ENCODE assay signal across 20 cellular contexts in the genomic region with DNA sequence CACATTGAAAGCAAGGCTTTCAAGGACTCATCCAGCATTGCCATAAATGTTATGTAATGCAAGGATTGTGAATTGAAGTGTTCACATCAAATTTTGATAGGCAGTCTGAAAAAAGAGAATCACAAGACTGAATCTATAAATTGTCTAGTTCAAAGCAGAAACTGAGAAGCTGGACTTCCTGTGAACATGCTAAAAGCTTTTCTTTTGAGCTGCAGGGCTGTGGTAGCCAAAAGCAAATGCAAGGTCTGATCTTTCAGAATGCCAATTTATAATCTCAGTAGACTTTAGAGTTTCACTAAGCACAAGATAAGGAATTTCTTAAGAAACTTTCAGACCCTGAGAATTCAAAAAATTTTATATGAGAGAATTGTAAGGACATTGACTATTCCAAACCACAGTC.
DNase-seq lines count a peak whose midpoint lies in the region; ATAC-seq and TF ChIP-seq lines count a peak whose summit lies in the region.
"Had no signal": no experiment of that assay in that cellular context is flagged by ENCODE, and none has a peak within 500 bp of the region (broad histone marks: within the 10 kb centered on the region; RNA-seq: fewer than 3 reads in every experiment).

No MANE protein-coding gene starts in this region.

- no peaks in the 10 kb centered on the region for H3K27me3 ChIP-seq in right cardiac atrium (ENCODE audit: control insufficient read depth, insufficient read depth)
- H3K27me3 ChIP-seq in SU-DHL-6 (ENCODE audit: low read length): no peaks in the 10 kb centered on the region
- H3K27me3 ChIP-seq: BE2C had no signal

- H3K4me2 ChIP-seq in SU-DHL-6 (ENCODE audit: low read depth, low read length, poor library complexity, severe bottlenecking): no peak overlapping the region

- no peaks in the 10 kb centered on the region for H3K4me1 ChIP-seq in right cardiac atrium (ENCODE audit: control insufficient read depth, insufficient read depth, low read length)
- H3K4me1 ChIP-seq: BE2C, HAP-1 had no signal

- H3K9me3 ChIP-seq in right cardiac atrium (ENCODE audit: control insufficient read depth, low read length) (no peaks in the 10 kb centered on the region), SU-DHL-6 (ENCODE audit: insufficient read depth, low read length) (no peaks in the 10 kb centered on the region)
- H3K9me3 ChIP-seq: BE2C, HAP-1 had no signal

- no peak overlapping the region for H3K9ac ChIP-seq in SU-DHL-6 (ENCODE audit: low read length)
- H3K9ac ChIP-seq: GM23248 had no signal

- DNase-seq in right cardiac atrium (no peak), left cardiac atrium (no peak), retina (peak; percentile 3), amniotic stem cell (lab: John Stamatoyannopoulos, UW) (no peak), DMS53 (lab: John Stamatoyannopoulos, UW) (no peak)
- no peak for DNase-seq in activated T-cell treated with anti-CD3 and anti-CD28 coated beads, Interleukin-2, amount 50 U/mL, for 24 hours
- DNase-seq: 8988T; BE2C; C1 segment of cervical spinal cord; CD4-positive, CD25-positive, alpha-beta regulatory T cell; CD8-positive, alpha-beta memory T cell; COR-L47; DMS 273 treated with DMSO at 0.1 percent for 48 hours; DMS79; GDM1; GM23248; HFFc6; IMR-90 had no signal

- no peak overlapping the region for H3K4me3 Mint-ChIP-seq in activated T-cell treated with anti-CD3 and anti-CD28 coated beads, Interleukin-2, amount 50 U/mL, for 24 hours
- H3K4me3 Mint-ChIP-seq: CD4-positive, CD25-positive, alpha-beta regulatory T cell; CD8-positive, alpha-beta memory T cell; HFFc6 had no signal

- H3K27ac Mint-ChIP-seq in activated T-cell treated with anti-CD3 and anti-CD28 coated beads, Interleukin-2, amount 50 U/mL, for 24 hours: no peak overlapping the region
- H3K27ac Mint-ChIP-seq: CD4-positive, CD25-positive, alpha-beta regulatory T cell; CD8-positive, alpha-beta memory T cell; HFFc6 had no signal

- no peaks in the 10 kb centered on the region for H3K27me3 Mint-ChIP-seq in activated T-cell treated with anti-CD3 and anti-CD28 coated beads, Interleukin-2, amount 50 U/mL, for 24 hours
- H3K27me3 Mint-ChIP-seq: CD4-positive, CD25-positive, alpha-beta regulatory T cell; CD8-positive, alpha-beta memory T cell had no signal

- ATAC-seq in right cardiac atrium: peak; percentile 26 to 65
- ATAC-seq in left cardiac atrium: no peak

- TF ChIP-seq CTCF in SU-DHL-6 (IDR thresholded peaks at IDR 0.05; ENCODE audit: insufficient read depth, low read length, poor library complexity, severe bottlenecking): no peak

- no peaks in the 10 kb centered on the region for H3K79me2 ChIP-seq in SU-DHL-6 (ENCODE audit: insufficient read depth, low read length)

- H3K4me3 ChIP-seq in right cardiac atrium (ENCODE audit: low read length) (no peak overlapping the region), SU-DHL-6 (ENCODE audit: insufficient read depth, low read length, poor library complexity, severe bottlenecking) (no peak overlapping the region)
- H3K4me3 ChIP-seq: GM23248, HAP-1 had no signal

- H3K27ac ChIP-seq in right cardiac atrium (ENCODE audit: low read length) (no peak overlapping the region), SU-DHL-6 (ENCODE audit: low read depth, low read length) (no peak overlapping the region)
- H3K27ac ChIP-seq: GM23248 had no signal

- no peaks in the 10 kb centered on the region for H3K9me2 ChIP-seq in SU-DHL-6 (replicated peaks; ENCODE audit: insufficient read depth, low read length)

- H3K36me3 ChIP-seq in SU-DHL-6 (ENCODE audit: low read length): no peaks in the 10 kb centered on the region
- H3K36me3 ChIP-seq: BE2C, HAP-1 had no signal

- H3F3A ChIP-seq in SU-DHL-6 (ENCODE audit: insufficient read depth): no peaks in the 10 kb centered on the region

- H3K4me1 Mint-ChIP-seq in activated T-cell treated with anti-CD3 and anti-CD28 coated beads, Interleukin-2, amount 50 U/mL, for 24 hours (ENCODE audit: low read depth): no peaks in the 10 kb centered on the region
- H3K4me1 Mint-ChIP-seq: CD4-positive, CD25-positive, alpha-beta regulatory T cell; CD8-positive, alpha-beta memory T cell had no signal

- peaks cover 6% of the 10 kb centered on the region for H3K9me3 Mint-ChIP-seq in activated T-cell treated with anti-CD3 and anti-CD28 coated beads, Interleukin-2, amount 50 U/mL, for 24 hours

- H3K36me3 Mint-ChIP-seq in activated T-cell treated with anti-CD3 and anti-CD28 coated beads, Interleukin-2, amount 50 U/mL, for 24 hours (ENCODE audit: low read depth): no peaks in the 10 kb centered on the region
- H3K36me3 Mint-ChIP-seq: CD4-positive, CD25-positive, alpha-beta regulatory T cell; CD8-positive, alpha-beta memory T cell had no signal

- intact Hi-C loops in right cardiac atrium (cut with DNase I): no loop called here
- intact Hi-C loops in left cardiac atrium (cut with DNase I): no loop called here

- no peaks in the 10 kb centered on the region for H4K20me1 ChIP-seq in SU-DHL-6 (ENCODE audit: low read depth, low read length)

- peak overlapping the region; percentile 71 for H2AFZ ChIP-seq in SU-DHL-6 (ENCODE audit: low read depth, low read length, severe bottlenecking)
- H2AFZ ChIP-seq: GM23248 had no signal

Comparison
In these comparisons a context has a peak if more than half of its experiments do, and no peak if none do; other contexts are left out.
1. ATAC-seq: peak in right cardiac atrium (2 of 2); none in left cardiac atrium (0 of 2).